8 cellular contexts compared by ENCODE assay signal in the genomic region with DNA sequence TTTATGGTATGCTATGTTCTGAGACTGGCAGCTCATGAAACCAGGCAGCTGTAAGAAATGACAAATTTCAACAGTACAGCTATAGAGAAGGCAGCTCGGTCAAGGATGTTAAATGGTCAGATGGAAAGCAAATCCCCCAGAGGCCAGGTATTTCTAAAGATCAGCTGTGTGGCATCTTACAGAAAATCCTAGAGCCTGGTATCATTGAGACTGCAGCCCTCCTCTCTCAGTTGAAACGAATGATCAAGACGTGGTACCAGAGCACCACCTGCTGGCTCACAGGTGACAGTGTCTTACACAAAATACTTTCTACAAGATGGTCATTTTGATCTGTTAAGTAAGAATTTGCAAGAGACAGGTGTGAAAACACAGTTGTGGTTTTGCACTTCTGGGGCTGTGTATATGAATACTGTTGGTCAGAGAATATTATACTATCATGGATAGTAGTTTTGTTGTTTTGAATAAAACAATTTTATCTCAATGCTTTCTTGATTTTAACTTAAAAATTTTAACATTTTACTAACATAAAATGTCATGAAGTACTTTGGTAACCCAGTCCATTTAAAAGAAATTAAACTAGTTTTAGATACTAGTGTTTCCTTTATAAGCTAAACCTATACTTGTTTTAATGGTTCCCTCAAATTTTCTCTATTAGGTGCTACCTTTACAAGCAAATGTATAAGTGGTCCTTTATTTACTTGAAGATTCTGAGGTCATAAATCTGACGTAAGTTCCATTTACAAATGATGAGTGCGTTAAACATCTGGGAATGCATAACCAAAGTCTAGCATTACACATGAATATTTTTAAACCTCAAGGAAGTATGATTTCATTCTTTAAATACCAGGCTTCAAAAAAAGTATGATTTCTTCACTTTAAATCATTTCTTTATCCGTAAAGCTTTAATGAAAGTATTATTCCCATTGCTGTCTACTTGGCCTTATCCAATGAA.
DNase-seq lines count a peak whose midpoint lies in the region; ATAC-seq and TF ChIP-seq lines count a peak whose summit lies in the region.

No MANE protein-coding gene starts in this region.

- H3K9me3 Mint-ChIP-seq in naive thymus-derived CD4-positive, alpha-beta T cell = no peaks in the 10 kb centered on the region

- H3K27ac ChIP-seq in esophagus squamous epithelium = peak overlapping the region in 1 of 4 donors; percentile 1
- no peak overlapping the region for H3K27ac ChIP-seq in naive thymus-derived CD4-positive, alpha-beta T cell (ENCODE audit: low read depth, low read length)

- H3K27me3 ChIP-seq in esophagus squamous epithelium = no peaks in the 10 kb centered on the region
- H3K27me3 ChIP-seq in naive thymus-derived CD4-positive, alpha-beta T cell (ENCODE audit: control insufficient read depth in 2 of 2, insufficient read depth in 2 of 2, low read length in 2 of 2) = no peaks in the 10 kb centered on the region

- peak; percentile 59 for ATAC-seq in GM19324 (IDR thresholded peaks at IDR 0.05; ENCODE audit: low FRiP score, unreplicated experiment)
- peak; percentile 74 for ATAC-seq in HG03378 (IDR thresholded peaks at IDR 0.05; ENCODE audit: unreplicated experiment)
- peak; percentile 45 for ATAC-seq in naive thymus-derived CD4-positive, alpha-beta T cell

- TF ChIP-seq POLR2A in esophagus squamous epithelium (IDR thresholded peaks at IDR 0.05) = no peak

- H3K4me1 ChIP-seq in esophagus squamous epithelium = peaks cover 0 to 22% (median 0%) of the 10 kb centered on the region in 3 donors
- H3K4me1 ChIP-seq in naive thymus-derived CD4-positive, alpha-beta T cell (ENCODE audit: control insufficient read depth in 2 of 2, insufficient read depth in 2 of 2, low read length in 2 of 2) = no peaks in the 10 kb centered on the region

- POLR2A ChIA-PET in naive thymus-derived CD4-positive, alpha-beta T cell (lab: Charles Lee) = no interaction called here

- no peak overlapping the region for H3K4me3 ChIP-seq in esophagus squamous epithelium
- H3K4me3 ChIP-seq in naive thymus-derived CD4-positive, alpha-beta T cell (ENCODE audit: low read length) = no peak overlapping the region

- peaks cover 4 to 27% (median 19%) of the 10 kb centered on the region in 5 donors for H3K27me3 Mint-ChIP-seq in naive thymus-derived CD4-positive, alpha-beta T cell

- WGBS in esophagus squamous epithelium, 2 donors = 31 to 33% methylated on average over 6 of the region's 6 CpGs

- H3K4me3 Mint-ChIP-seq in naive thymus-derived CD4-positive, alpha-beta T cell = no peak overlapping the region

- intact Hi-C loops in esophagus squamous epithelium (cut with DNase I) = loop anchor here (10.0 kb wide), 1 partner anchor 342 kb away; no protein-coding TSS in a partner anchor
- intact Hi-C loops in naive thymus-derived CD4-positive, alpha-beta T cell (cut with micrococcal nuclease) = loop anchor here in 1 of 2 donors (1.0 kb wide), 2 partner anchors 47 to 402 kb away; no protein-coding TSS in a partner anchor

- H3K36me3 Mint-ChIP-seq in naive thymus-derived CD4-positive, alpha-beta T cell = no peaks in the 10 kb centered on the region

- peak; percentile 41 for DNase-seq in COR-L47 (lab: John Stamatoyannopoulos, UW)
- peak; percentile 86 for DNase-seq in NCI-H69 (lab: John Stamatoyannopoulos, UW)
- peak; percentile 0 to 8 for DNase-seq in activated CD8-positive, alpha-beta memory T cell treated with anti-CD3 and anti-CD28 coated beads for 4 hours (ENCODE audit: low read depth in 2 of 2)
- DNase-seq in esophagus squamous epithelium (lab: John Stamatoyannopoulos, UW) = no peak
- peak in 6 of 9 donors; percentile 13 to 41 (median 21) for DNase-seq in naive thymus-derived CD4-positive, alpha-beta T cell
- peak; percentile 88 for DNase-seq in superior temporal gyrus (ENCODE audit: extremely low spot score)

- H3K27ac Mint-ChIP-seq in naive thymus-derived CD4-positive, alpha-beta T cell = no peak overlapping the region

- no peaks in the 10 kb centered on the region for H3K9me3 ChIP-seq in esophagus squamous epithelium
- H3K9me3 ChIP-seq in naive thymus-derived CD4-positive, alpha-beta T cell (ENCODE audit: control insufficient read depth in 2 of 3, low read length in 3 of 3) = no peaks in the 10 kb centered on the region

- H3K36me3 ChIP-seq in esophagus squamous epithelium = no peaks in the 10 kb centered on the region
- H3K36me3 ChIP-seq in naive thymus-derived CD4-positive, alpha-beta T cell (ENCODE audit: control insufficient read depth in 2 of 3, insufficient read depth in 3 of 3, low read length in 3 of 3) = no peaks in the 10 kb centered on the region

- peak; percentile 17 to 82 (median 76) for TF ChIP-seq CTCF in esophagus squamous epithelium (IDR thresholded peaks at IDR 0.05)

- CTCF ChIA-PET in naive thymus-derived CD4-positive, alpha-beta T cell (lab: Charles Lee) = interaction anchor here (1.2 kb wide), 1 partner anchor 402 kb away, joined by 3 read pairs; no protein-coding TSS in a partner anchor

- no peaks in the 10 kb centered on the region for H3K4me1 Mint-ChIP-seq in naive thymus-derived CD4-positive, alpha-beta T cell
